ENCODE assay signal across 27 cellular contexts in the genomic region with DNA sequence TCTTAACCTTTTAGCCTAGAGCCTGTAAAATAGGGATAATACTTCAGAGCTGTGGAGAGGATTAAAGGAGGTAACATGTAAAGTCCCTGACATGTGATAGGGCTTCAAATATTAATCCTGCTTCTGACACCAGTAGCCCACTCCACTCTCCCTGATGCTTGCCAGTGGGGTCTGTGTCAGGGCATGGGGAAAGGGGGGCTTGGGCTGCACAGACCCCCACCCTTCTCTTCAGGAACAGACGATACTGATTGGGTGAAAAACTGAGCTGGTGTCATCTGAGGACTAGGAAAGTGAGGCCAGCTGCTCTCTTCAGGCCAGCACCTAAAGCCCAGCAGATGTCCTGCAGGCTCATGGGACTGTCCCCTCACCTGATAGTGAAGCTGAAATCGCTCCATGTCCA. TPM values are rescaled to one million over a fixed set of nuclear protein-coding genes. Genes with fewer than 3 reads are reported as not detected.
DNase-seq lines count a peak whose midpoint lies in the region; ATAC-seq and TF ChIP-seq lines count a peak whose summit lies in the region.
"Had no signal": no experiment of that assay in that cellular context is flagged by ENCODE, and none has a peak within 500 bp of the region (broad histone marks: within the 10 kb centered on the region; RNA-seq: fewer than 3 reads in every experiment).

No MANE protein-coding gene starts in this region.

- H3K36me3 ChIP-seq in IMR-90 (ENCODE audit: control insufficient read depth, insufficient read depth, low read length), result peaks cover 11% of the 10 kb centered on the region
- no peaks in the 10 kb centered on the region for H3K36me3 ChIP-seq in right atrium auricular region

- H3K9me1 ChIP-seq in IMR-90 (ENCODE audit: insufficient read depth, low read length), result no peaks in the 10 kb centered on the region

- H3K23ac ChIP-seq in IMR-90 (ENCODE audit: low read depth, low read length), result no peak overlapping the region

- H3K14ac ChIP-seq in IMR-90 (replicated peaks; ENCODE audit: low read depth, low read length), result no peak overlapping the region

- no peak overlapping the region for H2BK20ac ChIP-seq in IMR-90 (ENCODE audit: low read depth, low read length)

- H2AK9ac ChIP-seq in IMR-90 (replicated peaks; ENCODE audit: low read depth, low read length, poor library complexity), result peak overlapping the region; percentile 62

- intact Hi-C loops in activated CD8-positive, alpha-beta T cell treated with anti-CD3 and anti-CD28 coated beads for 36 hours (cut with micrococcal nuclease), result no loop called here
- intact Hi-C loops in IMR-90 (cut with micrococcal nuclease), result no loop called here

- H3K27ac ChIP-seq in IMR-90 (ENCODE audit: insufficient read depth, low read length) (no peak overlapping the region), caudate nucleus (ENCODE audit: low read depth, low read length) (no peak overlapping the region), right atrium auricular region (no peak overlapping the region)
- H3K27ac ChIP-seq: GM23248, SK-N-MC had no signal

- no peak for DNase-seq in activated CD8-positive, alpha-beta T cell treated with anti-CD3 and anti-CD28 coated beads, Interleukin-2, amount 10 ng/mL, durations not matched to agents 7 days and 5 days
- no peak for DNase-seq in activated CD8-positive, alpha-beta T cell treated with anti-CD3 and anti-CD28 coated beads for 36 hours
- DNase-seq in IMR-90 (no peak), T-helper 17 cell (no peak), OCI-M1 (lab: John Stamatoyannopoulos, UW) (no peak), caudate nucleus (lab: John Stamatoyannopoulos, UW) (no peak), right atrium auricular region (ENCODE audit: low spot score) (no peak)
- DNase-seq: 8988T; ACHN; BE2C; CD4-positive, alpha-beta T cell; DMS 273 treated with DMSO at 0.1 percent for 48 hours; DMS79; EL; GDM1; GM23248; H7; Karpas-422; NCI-H1105; NCI-H1436 treated with DMSO at 0.1 percent for 48 hours; NCI-H187 treated with DMSO at 0.1 percent for 48 hours; SHP77 treated with DMSO at 0.1 percent for 48 hours had no signal

- H2BK5ac ChIP-seq in IMR-90 (ENCODE audit: low read depth, low read length, poor library complexity, severe bottlenecking), result no peak overlapping the region

- ATAC-seq in activated CD8-positive, alpha-beta T cell treated with anti-CD3 and anti-CD28 coated beads, Interleukin-2, amount 10 ng/mL, durations not matched to agents 7 days and 5 days, result no peak
- no peak for ATAC-seq in activated CD8-positive, alpha-beta T cell treated with anti-CD3 and anti-CD28 coated beads for 36 hours
- ATAC-seq in IMR-90 (ENCODE audit: low read depth), result no peak
- ATAC-seq in T-helper 17 cell, result no peak
- ATAC-seq: GM12878, Panc1 had no signal

- no peak overlapping the region for H2BK15ac ChIP-seq in IMR-90 (ENCODE audit: low read depth, low read length)

- H3K18ac ChIP-seq in IMR-90 (ENCODE audit: low read depth, low read length), result no peak overlapping the region

- TF ChIP-seq CTCF in activated CD8-positive, alpha-beta T cell treated with anti-CD3 and anti-CD28 coated beads for 36 hours (IDR thresholded peaks at IDR 0.05), result no peak
- no peak for TF ChIP-seq CTCF in IMR-90 (conservative IDR thresholded peaks at IDR 0.05; ENCODE audit: low read depth, low read length)
- TF ChIP-seq CTCF in right atrium auricular region (IDR thresholded peaks at IDR 0.05), result no peak

- H3K27ac Mint-ChIP-seq in activated CD8-positive, alpha-beta T cell treated with anti-CD3 and anti-CD28 coated beads, Interleukin-2, amount 10 ng/mL, durations not matched to agents 7 days and 5 days, result peak overlapping the region; percentile 85
- no peak overlapping the region for H3K27ac Mint-ChIP-seq in activated CD8-positive, alpha-beta T cell treated with anti-CD3 and anti-CD28 coated beads for 36 hours
- H3K27ac Mint-ChIP-seq in T-helper 17 cell, result peak overlapping the region; percentile 67
- H3K27ac Mint-ChIP-seq: CD4-positive, alpha-beta T cell had no signal

- H3K4me3 ChIP-seq in IMR-90 (ENCODE audit: insufficient read depth, low read depth, low read length) (no peak overlapping the region), right atrium auricular region (no peak overlapping the region)
- H3K4me3 ChIP-seq: GM12878, GM23248, SK-N-MC had no signal

- peaks cover 60% of the 10 kb centered on the region for H3K36me3 Mint-ChIP-seq in activated CD8-positive, alpha-beta T cell treated with anti-CD3 and anti-CD28 coated beads, Interleukin-2, amount 10 ng/mL, durations not matched to agents 7 days and 5 days (ENCODE audit: low read depth)
- peaks cover 8% of the 10 kb centered on the region for H3K36me3 Mint-ChIP-seq in activated CD8-positive, alpha-beta T cell treated with anti-CD3 and anti-CD28 coated beads for 36 hours (ENCODE audit: low read depth)
- H3K36me3 Mint-ChIP-seq in T-helper 17 cell (ENCODE audit: low read depth), result no peaks in the 10 kb centered on the region

- H3K27me3 Mint-ChIP-seq in activated CD8-positive, alpha-beta T cell treated with anti-CD3 and anti-CD28 coated beads, Interleukin-2, amount 10 ng/mL, durations not matched to agents 7 days and 5 days (ENCODE audit: low read depth), result no peaks in the 10 kb centered on the region
- H3K27me3 Mint-ChIP-seq in activated CD8-positive, alpha-beta T cell treated with anti-CD3 and anti-CD28 coated beads for 36 hours, result no peaks in the 10 kb centered on the region
- H3K27me3 Mint-ChIP-seq in T-helper 17 cell, result peaks cover 5% of the 10 kb centered on the region
- H3K27me3 Mint-ChIP-seq: CD4-positive, alpha-beta T cell had no signal

- POLR2A ChIA-PET in activated CD8-positive, alpha-beta T cell treated with anti-CD3 and anti-CD28 coated beads, Interleukin-2, amount 10 ng/mL, durations not matched to agents 7 days and 5 days (lab: Charles Lee), result interaction anchor here (1.1 to 5.7 kb wide), 3 partner anchors 26 to 55 kb away, joined by 4 to 99 read pairs (median 4); a partner anchor contains a TSS
- POLR2A ChIA-PET in activated CD8-positive, alpha-beta T cell treated with anti-CD3 and anti-CD28 coated beads for 36 hours (lab: Charles Lee), result no interaction called here
- POLR2A ChIA-PET in IMR-90 (lab: Charles Lee; ENCODE audit: unreplicated experiment), result interaction anchor here (0.6 kb wide), 1 partner anchor 27 kb away, joined by 11 read pairs; a partner anchor contains a TSS

- no peak overlapping the region for H4K5ac ChIP-seq in IMR-90 (ENCODE audit: low read depth, low read length)

- no peak overlapping the region for H2AK5ac ChIP-seq in IMR-90 (ENCODE audit: low read depth, low read length)

- no peak overlapping the region for H4K8ac ChIP-seq in IMR-90 (ENCODE audit: low read depth in 2 of 2, low read length in 2 of 2)

- CTCF ChIA-PET in activated CD8-positive, alpha-beta T cell treated with anti-CD3 and anti-CD28 coated beads, Interleukin-2, amount 10 ng/mL, durations not matched to agents 7 days and 5 days (lab: Charles Lee), result interaction anchor here (0.7 to 4.2 kb wide), 12 partner anchors 11 to 178 kb away, joined by 3 to 44 read pairs (median 6); a partner anchor contains a TSS
- CTCF ChIA-PET in activated CD8-positive, alpha-beta T cell treated with anti-CD3 and anti-CD28 coated beads for 36 hours (lab: Charles Lee), result interaction anchor here (0.8 to 2.1 kb wide), 7 partner anchors 8 to 199 kb away, joined by 3 to 21 read pairs (median 3); no protein-coding TSS in a partner anchor
- CTCF ChIA-PET in IMR-90 (lab: Yijun Ruan, JAX), result no interaction called here

- no peak overlapping the region for H3K4ac ChIP-seq in IMR-90 (ENCODE audit: low read depth, low read length)

- H4K20me1 ChIP-seq in IMR-90 (ENCODE audit: insufficient read depth, low read length), result no peaks in the 10 kb centered on the region

- H2AFZ ChIP-seq in IMR-90 (replicated peaks; ENCODE audit: low read length, poor library complexity), result no peak overlapping the region
- H2AFZ ChIP-seq: GM23248 had no signal

- no TSS peak for BruUV-seq in IMR-90 (replicated peaks; lab: Mats Ljungman, UMichigan)

- H3K4me1 ChIP-seq in IMR-90 (ENCODE audit: control insufficient read depth, insufficient read depth, low read length) (no peaks in the 10 kb centered on the region), right atrium auricular region (peaks cover 0 to 13% of the 10 kb centered on the region in 2 donors)

- no peak overlapping the region for H2BK120ac ChIP-seq in IMR-90 (ENCODE audit: low read depth, low read length)

- TF ChIP-seq RAD21 in IMR-90 (IDR thresholded peaks at IDR 0.05; ENCODE audit: low read length), result no peak

- dilution Hi-C loops in IMR-90 (cut with HindIII; ENCODE audit: low sequenced_read_pairs, unreplicated experiment), result no loop called here

- no peak overlapping the region for H4K91ac ChIP-seq in IMR-90 (ENCODE audit: insufficient read depth, low read depth, low read length)

- H3K4me2 ChIP-seq in IMR-90 (ENCODE audit: low read depth, low read length), result no peak overlapping the region

- no peaks in the 10 kb centered on the region for H3K9me3 Mint-ChIP-seq in activated CD8-positive, alpha-beta T cell treated with anti-CD3 and anti-CD28 coated beads, Interleukin-2, amount 10 ng/mL, durations not matched to agents 7 days and 5 days (ENCODE audit: insufficient read depth)
- H3K9me3 Mint-ChIP-seq in activated CD8-positive, alpha-beta T cell treated with anti-CD3 and anti-CD28 coated beads for 36 hours, result no peaks in the 10 kb centered on the region
- H3K9me3 Mint-ChIP-seq: CD4-positive, alpha-beta T cell had no signal

- H3K9ac ChIP-seq in IMR-90 (ENCODE audit: low read depth, low read length), result no peak overlapping the region
- H3K9ac ChIP-seq: GM23248 had no signal

- 100% methylated on average over 1 of the region's 2 CpGs; no CpG with 5 or more reads in 1 of the 2 experiments for WGBS in IMR-90 (ENCODE audit: extremely low coverage in 2 of 2, insufficient read length in 1 of 2), 2 experiments

- H3K4me3 Mint-ChIP-seq in activated CD8-positive, alpha-beta T cell treated with anti-CD3 and anti-CD28 coated beads, Interleukin-2, amount 10 ng/mL, durations not matched to agents 7 days and 5 days, result peak overlapping the region; percentile 75
- H3K4me3 Mint-ChIP-seq in activated CD8-positive, alpha-beta T cell treated with anti-CD3 and anti-CD28 coated beads for 36 hours, result no peak overlapping the region
- H3K4me3 Mint-ChIP-seq in T-helper 17 cell, result no peak overlapping the region
- H3K4me3 Mint-ChIP-seq: CD4-positive, alpha-beta T cell had no signal

- H3K9me3 ChIP-seq in IMR-90 (ENCODE audit: control insufficient read depth, insufficient read depth, low read length) (no peaks in the 10 kb centered on the region), T-helper 17 cell (ENCODE audit: control insufficient read depth, low read length, poor library complexity, severe bottlenecking) (no peaks in the 10 kb centered on the region), right atrium auricular region (no peaks in the 10 kb centered on the region)
- H3K9me3 ChIP-seq: BE2C had no signal

- H3K56ac ChIP-seq in IMR-90 (ENCODE audit: extremely low read depth, insufficient read depth, low read length), result no peak overlapping the region

- H3K4me1 Mint-ChIP-seq in activated CD8-positive, alpha-beta T cell treated with anti-CD3 and anti-CD28 coated beads, Interleukin-2, amount 10 ng/mL, durations not matched to agents 7 days and 5 days (ENCODE audit: low read depth), result peaks cover 48% of the 10 kb centered on the region
- peaks cover 43% of the 10 kb centered on the region for H3K4me1 Mint-ChIP-seq in activated CD8-positive, alpha-beta T cell treated with anti-CD3 and anti-CD28 coated beads for 36 hours (ENCODE audit: low read depth)
- H3K4me1 Mint-ChIP-seq in T-helper 17 cell, result peaks cover 30% of the 10 kb centered on the region

- H3K27me3 ChIP-seq in IMR-90 (ENCODE audit: control insufficient read depth, insufficient read depth, low read length) (no peaks in the 10 kb centered on the region), right atrium auricular region (no peaks in the 10 kb centered on the region)
- H3K27me3 ChIP-seq: BE2C had no signal

- H3K79me1 ChIP-seq in IMR-90 (ENCODE audit: low read depth in 1 of 2, low read length in 2 of 2), result 0 out of 4 replicates have a peak, but pooled peaks cover 0 to 3% of the 10 kb centered on the region in 2 experiments

- in situ Hi-C loops in IMR-90 (cut with MboI; ENCODE audit: low sequenced_read_pairs), result no loop called here

- no peak for TF ChIP-seq POLR2A in IMR-90 (IDR thresholded peaks at IDR 0.05; ENCODE audit: low read depth, low read length)

RNA-seq across cellular contexts. Expression of a gene that starts 27.0 kb away (rescaled TPM):
- 10 to 100 TPM; 34.8 to 40.1 TPM for total RNA-seq in activated CD8-positive, alpha-beta T cell treated with anti-CD3 and anti-CD28 coated beads, Interleukin-2, amount 10 ng/mL, durations not matched to agents 7 days and 5 days
- 10 to 100 TPM; 35.3 to 35.8 TPM for total RNA-seq in activated CD8-positive, alpha-beta T cell treated with anti-CD3 and anti-CD28 coated beads for 36 hours
- total RNA-seq in IMR-90 (2012; rRNA removed) (2.9 and 3.6 TPM in 2 replicates), T-helper 17 cell (100 to 1,000 TPM; 142 to 157 TPM), right atrium auricular region (100 to 1,000 TPM in 1 of 2 donors, 10 to 100 TPM in 1; 80.1 to 104 TPM)
- polyA plus RNA-seq in IMR-90 (2012; rRNA removed), result 20.0 and 25.0 TPM in 2 replicates
- 10.9 and 27.6 TPM in 2 replicates for polyA plus RNA-seq in IMR-90 (2012; cell fraction: cytosol; rRNA removed)
- polyA plus RNA-seq in IMR-90 (2012; cell fraction: nucleus; rRNA removed; ENCODE audit: low replicate concordance), result 80.1 and 88.5 TPM in 2 replicates

RNA-seq across cellular contexts. Expression of a gene that starts 44.8 kb away (rescaled TPM):
- 10 to 100 TPM; 28.6 to 31.0 TPM for total RNA-seq in activated CD8-positive, alpha-beta T cell treated with anti-CD3 and anti-CD28 coated beads, Interleukin-2, amount 10 ng/mL, durations not matched to agents 7 days and 5 days
- 10 to 100 TPM; 14.4 to 14.9 TPM for total RNA-seq in activated CD8-positive, alpha-beta T cell treated with anti-CD3 and anti-CD28 coated beads for 36 hours
- 13.6 TPM in 2 replicates for total RNA-seq in IMR-90 (2012; rRNA removed)
- polyA plus RNA-seq in IMR-90 (2012; rRNA removed), result 12.5 and 14.9 TPM in 2 replicates
- 3.7 TPM in 2 replicates for polyA plus RNA-seq in IMR-90 (2012; cell fraction: cytosol; rRNA removed)
- 54.5 and 78.1 TPM in 2 replicates for polyA plus RNA-seq in IMR-90 (2012; cell fraction: nucleus; rRNA removed; ENCODE audit: low replicate concordance)
- total RNA-seq in T-helper 17 cell, result not detected
- total RNA-seq in right atrium auricular region, result 1 to 10 TPM in 1 of 2 donors, not detected in 1; 1.0 TPM
- total RNA-seq: CD4-positive, alpha-beta T cell had no signal

RNA-seq across cellular contexts. Expression of a gene that starts 51.9 kb away (rescaled TPM):
- 10 to 100 TPM; 18.6 to 19.7 TPM for total RNA-seq in activated CD8-positive, alpha-beta T cell treated with anti-CD3 and anti-CD28 coated beads, Interleukin-2, amount 10 ng/mL, durations not matched to agents 7 days and 5 days
- 10 to 100 TPM; 19.8 to 20.2 TPM for total RNA-seq in activated CD8-positive, alpha-beta T cell treated with anti-CD3 and anti-CD28 coated beads for 36 hours
- not detected in 2 replicates for total RNA-seq in IMR-90 (2012; rRNA removed)
- polyA plus RNA-seq in IMR-90 (2012; rRNA removed), result not detected in 2 replicates
- not detected in 2 replicates for polyA plus RNA-seq in IMR-90 (2012; cell fraction: cytosol; rRNA removed)
- not detected in 2 replicates for polyA plus RNA-seq in IMR-90 (2012; cell fraction: nucleus; rRNA removed; ENCODE audit: low replicate concordance)
- under 1 TPM in 1 of 2 donors, not detected in 1; 0.94 TPM for total RNA-seq in T-helper 17 cell
- total RNA-seq in right atrium auricular region, result not detected
- total RNA-seq: GM23248, HT-29, M059J had no signal
- polyA plus RNA-seq: GM23248 had no signal

Comparison
In these comparisons a context has a peak if more than half of its experiments do, and no peak if none do; other contexts are left out.
1. RNA of a gene that starts 51.9 kb away (total RNA-seq): 19.8 to 20.2 TPM in activated CD8-positive, alpha-beta T cell treated with anti-CD3 and anti-CD28 coated beads for 36 hours and 18.6 to 19.7 TPM in activated CD8-positive, alpha-beta T cell treated with anti-CD3 and anti-CD28 coated beads, Interleukin-2, amount 10 ng/mL, durations not matched to agents 7 days and 5 days; 0.94 TPM in T-helper 17 cell, not detected in IMR-90 and not detected in right atrium auricular region; every median in the first group is over 10 times any median in the second.